8 cellular contexts compared by ENCODE assay signal in genomic region chr1:230105754-230106625, GRCh38. TPM values are rescaled to one million over a fixed set of nuclear protein-coding genes. Genes with fewer than 3 reads are reported as not detected.
A peak's percentile ranks its signal among the peaks of the same experiment; 100 is the strongest.
DNase-seq lines count a peak whose midpoint lies in the region; ATAC-seq and TF ChIP-seq lines count a peak whose summit lies in the region.

No MANE protein-coding gene starts in this region.

- H3K4me1 ChIP-seq in endodermal cell (ENCODE audit: control insufficient read depth, insufficient read depth, low read length) = peaks cover 10% of the 10 kb centered on the region

- H3K9me3 ChIP-seq in endodermal cell (ENCODE audit: control insufficient read depth, low read length) = no peaks in the 10 kb centered on the region

- no peak overlapping the region for H3K27ac ChIP-seq in endodermal cell (ENCODE audit: low read depth, low read length)

- H3K36me3 ChIP-seq in endodermal cell (ENCODE audit: control insufficient read depth, insufficient read depth, low read length) = no peaks in the 10 kb centered on the region

- H3K4me3 Mint-ChIP-seq in activated T-cell treated with anti-CD3 and anti-CD28 coated beads, Interleukin-2, amount 50 U/mL, for 24 hours = peak overlapping the region; percentile 73
- H3K4me3 Mint-ChIP-seq in endodermal cell = no peak overlapping the region
- no peak overlapping the region for H3K4me3 Mint-ChIP-seq in glutamatergic neuron (ENCODE audit: unreplicated experiment)

- DNase-seq in activated T-cell treated with anti-CD3 and anti-CD28 coated beads, Interleukin-2, amount 50 U/mL, for 24 hours = no peak
- DNase-seq in activated T-cell treated with anti-CD3 and anti-CD28 coated beads, Interleukin-2, amount 50 U/mL, for 1 hour = no peak
- DNase-seq in HuH-7 (ENCODE audit: low spot score) = peak; percentile 65
- DNase-seq in astrocyte of the hippocampus (ENCODE audit: low read depth, low spot score) = peak; percentile 62
- peak; percentile 55 for DNase-seq in mucosa of gallbladder (ENCODE audit: low spot score)
- DNase-seq in endodermal cell = no peak
- DNase-seq in glutamatergic neuron = no peak

- H3K9ac ChIP-seq in endodermal cell (ENCODE audit: extremely low read depth, low read length, poor library complexity, severe bottlenecking) = no peak overlapping the region

- no peaks in the 10 kb centered on the region for H3K27me3 Mint-ChIP-seq in activated T-cell treated with anti-CD3 and anti-CD28 coated beads, Interleukin-2, amount 50 U/mL, for 24 hours
- H3K27me3 Mint-ChIP-seq in endodermal cell (ENCODE audit: insufficient read depth) = peaks cover 12% of the 10 kb centered on the region
- H3K27me3 Mint-ChIP-seq in glutamatergic neuron (ENCODE audit: unreplicated experiment) = peaks cover 6% of the 10 kb centered on the region

- peaks cover 57% of the 10 kb centered on the region for H3K36me3 Mint-ChIP-seq in activated T-cell treated with anti-CD3 and anti-CD28 coated beads, Interleukin-2, amount 50 U/mL, for 24 hours (ENCODE audit: low read depth)
- H3K36me3 Mint-ChIP-seq in endodermal cell (ENCODE audit: low read depth) (no peaks in the 10 kb centered on the region), glutamatergic neuron (ENCODE audit: unreplicated experiment) (no peaks in the 10 kb centered on the region)

- 95 to 96% methylated on average over 8 to 10 of the region's 10 CpGs for WGBS in endodermal cell (ENCODE audit: insufficient coverage in 1 of 2, insufficient read length in 1 of 2), 2 experiments

- no peaks in the 10 kb centered on the region for H3K9me3 Mint-ChIP-seq in activated T-cell treated with anti-CD3 and anti-CD28 coated beads, Interleukin-2, amount 50 U/mL, for 24 hours
- H3K9me3 Mint-ChIP-seq in endodermal cell = no peaks in the 10 kb centered on the region
- H3K9me3 Mint-ChIP-seq in glutamatergic neuron (ENCODE audit: unreplicated experiment) = no peaks in the 10 kb centered on the region

- peak overlapping the region; percentile 98 for H3K27ac Mint-ChIP-seq in activated T-cell treated with anti-CD3 and anti-CD28 coated beads, Interleukin-2, amount 50 U/mL, for 24 hours
- no peak overlapping the region for H3K27ac Mint-ChIP-seq in endodermal cell
- no peak overlapping the region for H3K27ac Mint-ChIP-seq in glutamatergic neuron (ENCODE audit: unreplicated experiment)

- no peaks in the 10 kb centered on the region for H3K27me3 ChIP-seq in endodermal cell (ENCODE audit: control insufficient read depth, insufficient read depth, low read length, poor library complexity, severe bottlenecking)

- peaks cover 100% of the 10 kb centered on the region for H3K4me1 Mint-ChIP-seq in activated T-cell treated with anti-CD3 and anti-CD28 coated beads, Interleukin-2, amount 50 U/mL, for 24 hours (ENCODE audit: low read depth)
- H3K4me1 Mint-ChIP-seq in endodermal cell (peaks cover 44% of the 10 kb centered on the region), glutamatergic neuron (ENCODE audit: low read depth, unreplicated experiment) (peaks cover 42% of the 10 kb centered on the region)

- no peak for ATAC-seq in GM21515 (IDR thresholded peaks at IDR 0.05; ENCODE audit: unreplicated experiment)

- TF ChIP-seq CTCF in endodermal cell (conservative IDR thresholded peaks at IDR 0.05) (no peak), glutamatergic neuron (IDR thresholded peaks at IDR 0.05; ENCODE audit: partially characterized antibody, unreplicated experiment) (no peak)

- H3K4me3 ChIP-seq in endodermal cell (ENCODE audit: low read length) = no peak overlapping the region

RNA-seq across cellular contexts. Expression of gene GALNT2, which starts 39.0 kb away (rescaled TPM):
- total RNA-seq in mucosa of gallbladder (72.2 TPM), endodermal cell (10 to 100 TPM; 41.6 to 63.5 TPM), glutamatergic neuron (ENCODE audit: unreplicated experiment) (35.2 TPM)
- 85.8 TPM for polyA plus RNA-seq in endodermal cell (2013, experiment 1 of 2)
- 77.5 TPM for polyA plus RNA-seq in endodermal cell (2013, experiment 2 of 2)

Comparison
In these comparisons a context has a peak if more than half of its experiments do, and no peak if none do; other contexts are left out.
1. DNase-seq: peak in HuH-7 (single experiment), astrocyte of the hippocampus (single experiment) and mucosa of gallbladder (single experiment); none in activated T-cell treated with anti-CD3 and anti-CD28 coated beads, Interleukin-2, amount 50 U/mL, for 24 hours (single experiment), activated T-cell treated with anti-CD3 and anti-CD28 coated beads, Interleukin-2, amount 50 U/mL, for 1 hour (single experiment), endodermal cell (single experiment) and glutamatergic neuron (single experiment).